21 cellular contexts compared by ENCODE assay signal in genomic region chr1:1596493-1597274, GRCh38.
DNase-seq lines count a peak whose midpoint lies in the region; TF ChIP-seq lines count a peak whose summit lies in the region.
"Had no signal": no experiment of that assay in that cellular context is flagged by ENCODE, and none has a peak within 500 bp of the region (broad histone marks: within the 10 kb centered on the region; RNA-seq: fewer than 3 reads in every experiment).

No MANE protein-coding gene starts in this region.

- DNase-seq in GM13976 (ENCODE audit: low spot score) = peak; percentile 61
- peak; percentile 49 for DNase-seq in NB4 (ENCODE audit: low read depth)
- peak; percentile 33 for DNase-seq in nephron progenitor cell
- no peak for DNase-seq in SW 1271 (lab: John Stamatoyannopoulos, UW)
- DNase-seq in stimulated activated CD4-positive, alpha-beta T cell treated with anti-CD3 and anti-CD28 coated beads, Interleukin-1b, Interleukin-23, amount 100 ng/mL, for 48 hours = no peak
- DNase-seq: CD4-positive, alpha-beta T cell; DMS153; head of caudate nucleus; left cardiac atrium; NCI-H1092 treated with DMSO at 0.1 percent for 48 hours; NCI-H2029; NCI-H2227 treated with DMSO at 0.1 percent for 48 hours; NCI-H774; stimulated activated CD4-positive, alpha-beta T cell treated with anti-CD3 and anti-CD28 coated beads, Interleukin-2, amount 100 ng/mL, for 48 hours; stimulated activated naive CD4-positive, alpha-beta T cell had no signal

- H3K4me1 Mint-ChIP-seq in nephron progenitor cell = peaks cover 9% of the 10 kb centered on the region

- in situ Hi-C loops in GM13976 (cut with MboI; ENCODE audit: low sequenced_read_pairs, unreplicated experiment) = no loop called here

- no peak overlapping the region for H3K27ac Mint-ChIP-seq in nephron progenitor cell
- H3K27ac Mint-ChIP-seq: activated CD4-positive, alpha-beta T cell treated with anti-CD3 and anti-CD28 coated beads for 36 hours; activated naive CD4-positive, alpha-beta T cell treated with anti-CD3 and anti-CD28 coated beads, Interleukin-2, amount 50 U/mL, for 24 hours; CD4-positive, alpha-beta T cell; T-cell had no signal

- TF ChIP-seq CTCF in GM13976 (IDR thresholded peaks at IDR 0.05; ENCODE audit: borderline replicate concordance, control extremely low read depth, extremely low read depth, insufficient read depth, missing control alignments) (no peak), NB4 (IDR thresholded peaks at IDR 0.05; ENCODE audit: low read depth, low read length) (no peak), nephron progenitor cell (IDR thresholded peaks at IDR 0.05) (no peak)

- H3K36me3 Mint-ChIP-seq in nephron progenitor cell (ENCODE audit: low read depth) = no peaks in the 10 kb centered on the region
- H3K36me3 Mint-ChIP-seq: activated naive CD4-positive, alpha-beta T cell treated with anti-CD3 and anti-CD28 coated beads, Interleukin-2, amount 50 U/mL, for 24 hours; T-cell had no signal

- TF ChIP-seq POLR2A in NB4 (IDR thresholded peaks at IDR 0.05; ENCODE audit: extremely low read depth, insufficient read length) = no peak

- H3K27me3 Mint-ChIP-seq in nephron progenitor cell (ENCODE audit: low read depth, poor library complexity) = peaks cover 16% of the 10 kb centered on the region
- H3K27me3 Mint-ChIP-seq: activated naive CD4-positive, alpha-beta T cell treated with anti-CD3 and anti-CD28 coated beads, Interleukin-2, amount 50 U/mL, for 24 hours; CD4-positive, alpha-beta T cell; central memory CD8-positive, alpha-beta T cell had no signal

- no peak overlapping the region for H3K4me3 ChIP-seq in NB4 (ENCODE audit: low read depth, low read length)
- H3K4me3 ChIP-seq: smooth muscle cell, thoracic aorta had no signal

- H3K9me3 Mint-ChIP-seq in nephron progenitor cell = peaks cover 4% of the 10 kb centered on the region
- H3K9me3 Mint-ChIP-seq: activated naive CD4-positive, alpha-beta T cell treated with anti-CD3 and anti-CD28 coated beads, Interleukin-2, amount 50 U/mL, for 24 hours; CD4-positive, alpha-beta T cell; central memory CD8-positive, alpha-beta T cell; T-cell had no signal

- H3K4me3 Mint-ChIP-seq in nephron progenitor cell = no peak overlapping the region
- H3K4me3 Mint-ChIP-seq: activated CD4-positive, alpha-beta T cell treated with anti-CD3 and anti-CD28 coated beads for 36 hours; activated naive CD4-positive, alpha-beta T cell treated with anti-CD3 and anti-CD28 coated beads, Interleukin-2, amount 50 U/mL, for 24 hours; central memory CD8-positive, alpha-beta T cell had no signal

Comparison
In these comparisons a context has a peak if more than half of its experiments do, and no peak if none do; other contexts are left out.
1. DNase-seq: peak in GM13976 (single experiment), NB4 (single experiment) and nephron progenitor cell (single experiment); none in SW 1271 (0 of 2) and stimulated activated CD4-positive, alpha-beta T cell treated with anti-CD3 and anti-CD28 coated beads, Interleukin-1b, Interleukin-23, amount 100 ng/mL, for 48 hours (single experiment).